18 cellular contexts compared by ENCODE assay signal in genomic region chr2:234669611-234670010, GRCh38.
DNase-seq lines count a peak whose midpoint lies in the region; FAIRE-seq and TF ChIP-seq lines count a peak whose summit lies in the region.
"Had no signal": no experiment of that assay in that cellular context is flagged by ENCODE, and none has a peak within 500 bp of the region (broad histone marks: within the 10 kb centered on the region; RNA-seq: fewer than 3 reads in every experiment).

No MANE protein-coding gene starts in this region.

- DNase-seq in H7, result peak; percentile 62
- no peak for DNase-seq in astrocyte (ENCODE audit: low read depth)
- no peak for DNase-seq in keratinocyte (ENCODE audit: low read depth, low spot score)
- DNase-seq in NCI-H128 (lab: John Stamatoyannopoulos, UW; ENCODE audit: unreplicated experiment), result no peak
- no peak for DNase-seq in activated effector memory CD4-positive, alpha-beta T cell treated with Interleukin-2 at 50 U/mL for 16 hours
- no peak for DNase-seq in mesenteric fat pad (ENCODE audit: low spot score)
- no peak for DNase-seq in caudate nucleus (lab: John Stamatoyannopoulos, UW)
- DNase-seq: activated T-cell treated with anti-CD3 and anti-CD28 coated beads, Interleukin-2, amount 50 U/mL, for 72 hours; C1 segment of cervical spinal cord; effector CD4-positive, alpha-beta T cell; islet precursor cell; NCI-H1105 treated with DMSO at 0.1 percent for 48 hours; NCI-H446; psoas muscle had no signal

- dilution Hi-C loops in keratinocyte (cut with MboI; ENCODE audit: extremely low pct_ligation_motif_present, low sequenced_read_pairs), result no loop called here

- peaks cover 22% of the 10 kb centered on the region for H3K4me1 Mint-ChIP-seq in astrocyte (ENCODE audit: low read depth, unreplicated experiment)
- H3K4me1 Mint-ChIP-seq: IgD-negative memory B cell had no signal

- no peaks in the 10 kb centered on the region for H3K79me2 ChIP-seq in ACC112 (ENCODE audit: control insufficient read depth, insufficient read depth, low read length, unreplicated experiment)
- H3K79me2 ChIP-seq in astrocyte (ENCODE audit: insufficient read depth, low read length), result no peaks in the 10 kb centered on the region
- H3K79me2 ChIP-seq in keratinocyte (ENCODE audit: control insufficient read depth, insufficient read depth, low read length), result no peaks in the 10 kb centered on the region

- no peaks in the 10 kb centered on the region for H3K36me3 ChIP-seq in ACC112 (ENCODE audit: insufficient read depth, low read length)
- no peaks in the 10 kb centered on the region for H3K36me3 ChIP-seq in H7 (replicated peaks; ENCODE audit: control insufficient read depth, insufficient read depth, low read length)
- H3K36me3 ChIP-seq in astrocyte (ENCODE audit: insufficient read depth, low read length), result no peaks in the 10 kb centered on the region
- H3K36me3 ChIP-seq in keratinocyte (ENCODE audit: control insufficient read depth in 2 of 2, extremely low read depth in 1 of 2, insufficient read depth in 2 of 2, low read length in 2 of 2), result no peaks in the 10 kb centered on the region
- H3K36me3 ChIP-seq: tibial nerve had no signal

- FAIRE-seq in astrocyte (lab: Jason Lieb, UNC) (no peak), keratinocyte (lab: Jason Lieb, UNC) (no peak)
- FAIRE-seq: GM12892 had no signal

- H3K9me3 ChIP-seq in astrocyte (ENCODE audit: insufficient read depth, low read depth, low read length) (peaks cover 9% of the 10 kb centered on the region), keratinocyte (ENCODE audit: control insufficient read depth, low read depth, low read length) (no peaks in the 10 kb centered on the region)
- H3K9me3 ChIP-seq: psoas muscle had no signal

- peak overlapping the region; percentile 31 for H3K4me2 ChIP-seq in astrocyte (ENCODE audit: low read length)
- H3K4me2 ChIP-seq in keratinocyte (ENCODE audit: control insufficient read depth, extremely low read depth, insufficient read depth, low read depth, low read length), result peak overlapping the region; percentile 42

- no peak overlapping the region for H2AFZ ChIP-seq in ACC112 (ENCODE audit: low read length, unreplicated experiment)
- H2AFZ ChIP-seq in astrocyte (ENCODE audit: low read depth, low read length), result no peak overlapping the region
- H2AFZ ChIP-seq in keratinocyte (ENCODE audit: control insufficient read depth, low read length), result no peak overlapping the region

- H3K4me1 ChIP-seq in ACC112 (ENCODE audit: control insufficient read depth, insufficient read depth, low read length, unreplicated experiment), result peaks cover 33% of the 10 kb centered on the region
- H3K4me1 ChIP-seq in astrocyte (ENCODE audit: insufficient read depth, low read length), result peaks cover 23% of the 10 kb centered on the region
- H3K4me1 ChIP-seq in keratinocyte (ENCODE audit: control insufficient read depth, extremely low read depth, insufficient read depth, low read length), result peaks cover 23% of the 10 kb centered on the region
- H3K4me1 ChIP-seq: psoas muscle had no signal

- H3K9me1 ChIP-seq in keratinocyte (ENCODE audit: control insufficient read depth, extremely low read depth, insufficient read depth, low read length), result no peaks in the 10 kb centered on the region

- H3K4me3 Mint-ChIP-seq in astrocyte (ENCODE audit: unreplicated experiment), result no peak overlapping the region
- H3K4me3 Mint-ChIP-seq: activated T-cell treated with anti-CD3 and anti-CD28 coated beads, Interleukin-2, amount 50 U/mL, for 72 hours; IgD-negative memory B cell had no signal

- peaks cover 3% of the 10 kb centered on the region for H3K9me3 Mint-ChIP-seq in astrocyte (ENCODE audit: unreplicated experiment)
- H3K9me3 Mint-ChIP-seq: activated T-cell treated with anti-CD3 and anti-CD28 coated beads, Interleukin-2, amount 50 U/mL, for 72 hours; IgD-negative memory B cell had no signal

- H3K27me3 ChIP-seq in ACC112 (ENCODE audit: insufficient read depth, low read length) (no peaks in the 10 kb centered on the region), H7 (ENCODE audit: control insufficient read depth, insufficient read depth, low read length) (no peaks in the 10 kb centered on the region), astrocyte (ENCODE audit: insufficient read depth, low read length) (no peaks in the 10 kb centered on the region), keratinocyte (ENCODE audit: control insufficient read depth, extremely low read depth, insufficient read depth, low read length) (no peaks in the 10 kb centered on the region)
- H3K27me3 ChIP-seq: tibial nerve had no signal

- no peaks in the 10 kb centered on the region for H3K36me3 Mint-ChIP-seq in astrocyte (ENCODE audit: low read depth, unreplicated experiment)
- H3K36me3 Mint-ChIP-seq: IgD-negative memory B cell had no signal

- H3K27ac ChIP-seq in ACC112 (ENCODE audit: low read depth, low read length) (peak overlapping the region; percentile 39), astrocyte (ENCODE audit: low read depth, low read length) (no peak overlapping the region), keratinocyte (ENCODE audit: control insufficient read depth, insufficient read depth, low read length) (peak overlapping the region; percentile 15), caudate nucleus (ENCODE audit: low read depth, low read length) (no peak overlapping the region)
- H3K27ac ChIP-seq: psoas muscle, tibial nerve had no signal

- H3K9ac ChIP-seq in astrocyte (ENCODE audit: low read length) (no peak overlapping the region), keratinocyte (ENCODE audit: control insufficient read depth, extremely low read depth, insufficient read depth, low read length) (no peak overlapping the region)

- H3K4me3 ChIP-seq in ACC112 (ENCODE audit: low read depth, low read length) (no peak overlapping the region), H7 (ENCODE audit: insufficient read depth, low read depth, low read length) (no peak overlapping the region), astrocyte (ENCODE audit: insufficient read depth, low read depth, low read length) (no peak overlapping the region), keratinocyte (ENCODE audit: control insufficient read depth in 2 of 3, extremely low read depth in 1 of 3, insufficient read depth in 2 of 3, low read depth in 1 of 3, low read length in 3 of 3) (no peak overlapping the region)
- H3K4me3 ChIP-seq: psoas muscle, tibial nerve had no signal

- H3K27ac Mint-ChIP-seq in astrocyte (ENCODE audit: unreplicated experiment), result peak overlapping the region; percentile 14
- H3K27ac Mint-ChIP-seq: activated T-cell treated with anti-CD3 and anti-CD28 coated beads, Interleukin-2, amount 50 U/mL, for 72 hours; IgD-negative memory B cell had no signal

- H4K20me1 ChIP-seq in astrocyte (ENCODE audit: insufficient read depth, low read length) (no peaks in the 10 kb centered on the region), keratinocyte (ENCODE audit: control insufficient read depth, extremely low read depth, insufficient read depth, low read length) (no peaks in the 10 kb centered on the region)

- TF ChIP-seq CTCF in astrocyte (IDR thresholded peaks at IDR 0.05; ENCODE audit: insufficient read depth, low read depth, low read length) (no peak), keratinocyte (optimal IDR thresholded peaks at IDR 0.05 in 1 of 3, IDR thresholded peaks at IDR 0.05 in 1 of 3, conservative IDR thresholded peaks at IDR 0.05 in 1 of 3; ENCODE audit: extremely low read depth in 1 of 3, insufficient read depth in 2 of 3, low read length in 3 of 3) (peak; percentile 22 to 33 (median 26))

- H3K27me3 Mint-ChIP-seq in astrocyte (ENCODE audit: low read depth, unreplicated experiment), result no peaks in the 10 kb centered on the region

Comparison
In these comparisons a context has a peak if more than half of its experiments do, and no peak if none do; other contexts are left out.
1. H3K27ac ChIP-seq: peak in ACC112 (single experiment) and keratinocyte (single experiment); none in astrocyte (single experiment) and caudate nucleus (single experiment).